1 cellular context compared by ENCODE assay signal in genomic region chr2:218999021-218999880, GRCh38.
TF ChIP-seq lines count a peak whose summit lies in the region.

No MANE protein-coding gene starts in this region.

TF ChIP-seq in K562, 482 proteins besides CTCF, POLR2A, EP300 and RAD21:
- TF ChIP-seq MAFG (tag; conservative IDR thresholded peaks at IDR 0.05), result no peak
- TF ChIP-seq SAP30 (IDR thresholded peaks at IDR 0.05; ENCODE audit: borderline replicate concordance, insufficient read depth, low read depth, low read length, poor library complexity, severe bottlenecking), result no peak
TF ChIP-seq in K562: peak in this region for 0.
